In the genomic region with DNA sequence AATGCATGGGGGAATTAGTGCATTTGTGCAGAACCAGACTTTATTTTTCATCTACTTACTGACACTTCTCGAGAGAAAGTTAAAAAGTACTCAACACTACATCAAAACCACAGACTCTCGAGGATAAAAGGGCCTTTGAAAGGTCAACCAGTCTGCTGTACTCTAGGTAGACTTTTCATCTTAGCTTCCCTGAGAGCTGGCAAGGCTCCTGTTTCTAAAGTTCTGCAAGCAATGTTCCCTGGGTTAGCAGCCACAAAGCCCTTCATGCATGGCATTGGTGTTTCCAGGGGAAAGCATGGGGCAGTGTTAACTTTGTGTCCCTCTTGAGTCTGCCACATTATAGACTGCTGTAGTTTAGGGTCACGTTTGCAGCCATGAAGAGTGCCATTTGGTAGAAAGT, we compare ENCODE assay signal across 13 cellular contexts.
DNase-seq lines count a peak whose midpoint lies in the region; ATAC-seq and TF ChIP-seq lines count a peak whose summit lies in the region.
"Had no signal": no experiment of that assay in that cellular context is flagged by ENCODE, and none has a peak within 500 bp of the region (broad histone marks: within the 10 kb centered on the region; RNA-seq: fewer than 3 reads in every experiment).

No MANE protein-coding gene starts in this region.

- POLR2A ChIA-PET in IMR-90 (lab: Charles Lee; ENCODE audit: unreplicated experiment) = no interaction called here

- no peak overlapping the region for H3K4ac ChIP-seq in IMR-90 (ENCODE audit: low read depth, low read length)

- CTCF ChIA-PET in IMR-90 (lab: Yijun Ruan, JAX) = no interaction called here

- H2AK9ac ChIP-seq in IMR-90 (replicated peaks; ENCODE audit: low read depth, low read length, poor library complexity) = no peak overlapping the region

- in situ Hi-C loops in IMR-90 (cut with MboI; ENCODE audit: low sequenced_read_pairs) = no loop called here

- peaks cover 0 to 8% of the 10 kb centered on the region in 2 experiments; a peak in 1 of 4 replicates for H3K79me1 ChIP-seq in IMR-90 (ENCODE audit: low read depth in 1 of 2, low read length in 2 of 2)

- H2BK5ac ChIP-seq in IMR-90 (ENCODE audit: low read depth, low read length, poor library complexity, severe bottlenecking) = no peak overlapping the region

- DNase-seq in DMS79 (lab: John Stamatoyannopoulos, UW) = peak; percentile 62
- no peak for DNase-seq in IMR-90
- peak; percentile 37 for DNase-seq in choroid plexus epithelial cell (ENCODE audit: low read depth)
- DNase-seq in left lung = no peak
- DNase-seq in mucosa of descending colon = no peak
- DNase-seq in SW480 (ENCODE audit: low spot score) = no peak
- DNase-seq: C1 segment of cervical spinal cord; Calu3; CD4-positive, alpha-beta T cell; DMS 273 treated with DMSO at 0.1 percent for 48 hours had no signal

- H4K8ac ChIP-seq in IMR-90 (ENCODE audit: low read depth in 2 of 2, low read length in 2 of 2) = peak overlapping the region in 1 of 2 experiments; percentile 51; a peak in 1 of 4 replicates

- no peaks in the 10 kb centered on the region for H3K27me3 ChIP-seq in IMR-90 (ENCODE audit: control insufficient read depth, insufficient read depth, low read length)
- no peaks in the 10 kb centered on the region for H3K27me3 ChIP-seq in left lung

- H3K9me3 ChIP-seq in IMR-90 (ENCODE audit: control insufficient read depth, insufficient read depth, low read length) (peaks cover 5% of the 10 kb centered on the region; the same call in 1 of the 2 replicates), left lung (peaks cover 5 to 18% of the 10 kb centered on the region in 2 donors), mucosa of descending colon (peaks cover 6% of the 10 kb centered on the region)

- no TSS peak for BruUV-seq in IMR-90 (replicated peaks; lab: Mats Ljungman, UMichigan)

- TF ChIP-seq RAD21 in IMR-90 (IDR thresholded peaks at IDR 0.05; ENCODE audit: low read length) = no peak

- H4K91ac ChIP-seq in IMR-90 (ENCODE audit: insufficient read depth, low read depth, low read length) = 0 out of 2 replicates have a peak overlapping the region, but pooled peaks have one; percentile 3

- no peak overlapping the region for H3K9ac ChIP-seq in IMR-90 (ENCODE audit: low read depth, low read length)

- no peak overlapping the region for H3K14ac ChIP-seq in IMR-90 (replicated peaks; ENCODE audit: low read depth, low read length)

- peaks cover 24% of the 10 kb centered on the region for H3K4me1 ChIP-seq in IMR-90 (ENCODE audit: control insufficient read depth, insufficient read depth, low read length)
- H3K4me1 ChIP-seq in left lung = no peaks in the 10 kb centered on the region
- no peaks in the 10 kb centered on the region for H3K4me1 ChIP-seq in mucosa of descending colon (ENCODE audit: low read depth)

- H3K4me2 ChIP-seq in IMR-90 (ENCODE audit: low read depth, low read length) = no peak overlapping the region

- H3K23ac ChIP-seq in IMR-90 (ENCODE audit: low read depth, low read length) = no peak overlapping the region

- peaks cover 27% of the 10 kb centered on the region for H3K9me1 ChIP-seq in IMR-90 (ENCODE audit: insufficient read depth, low read length)

- H4K5ac ChIP-seq in IMR-90 (ENCODE audit: low read depth, low read length) = no peak overlapping the region

- H3K18ac ChIP-seq in IMR-90 (ENCODE audit: low read depth, low read length) = no peak overlapping the region

- TF ChIP-seq CTCF in IMR-90 (conservative IDR thresholded peaks at IDR 0.05; ENCODE audit: low read depth, low read length) (no peak), choroid plexus epithelial cell (conservative IDR thresholded peaks at IDR 0.05; ENCODE audit: low read depth, low read length) (no peak), left lung (IDR thresholded peaks at IDR 0.05) (no peak), mucosa of descending colon (IDR thresholded peaks at IDR 0.05) (no peak)

- no CpG with 5 or more reads among the region's 3 CpGs for WGBS in IMR-90 (ENCODE audit: extremely low coverage in 2 of 2, insufficient read length in 1 of 2), 2 experiments

- no peak overlapping the region for H2AK5ac ChIP-seq in IMR-90 (ENCODE audit: low read depth, low read length)

- H3K27ac ChIP-seq in IMR-90 (ENCODE audit: insufficient read depth, low read length) (no peak overlapping the region), left lung (no peak overlapping the region)

- H3K36me3 ChIP-seq in IMR-90 (ENCODE audit: control insufficient read depth, insufficient read depth, low read length) = no peaks in the 10 kb centered on the region
- no peaks in the 10 kb centered on the region for H3K36me3 ChIP-seq in left lung
- no peaks in the 10 kb centered on the region for H3K36me3 ChIP-seq in mucosa of descending colon (ENCODE audit: low read depth)

- no peaks in the 10 kb centered on the region for H4K20me1 ChIP-seq in IMR-90 (ENCODE audit: insufficient read depth, low read length)

- peak overlapping the region; percentile 62; the same call in 1 of the 2 replicates for H2BK120ac ChIP-seq in IMR-90 (ENCODE audit: low read depth, low read length)

- intact Hi-C loops in IMR-90 (cut with micrococcal nuclease) = no loop called here
- intact Hi-C loops in left lung (cut with DNase I) = no loop called here
- intact Hi-C loops in mucosa of descending colon (cut with DNase I, micrococcal nuclease) = no loop called here

- peak overlapping the region; percentile 9; the same call in 1 of the 3 replicates for H2BK15ac ChIP-seq in IMR-90 (ENCODE audit: low read depth, low read length)

- ATAC-seq in IMR-90 (ENCODE audit: low read depth) (no peak), left lung (peak; percentile 29), HG03159 (IDR thresholded peaks at IDR 0.05; ENCODE audit: unreplicated experiment) (no peak), mucosa of descending colon (no peak)
- ATAC-seq: HCT116 had no signal

- dilution Hi-C loops in IMR-90 (cut with HindIII; ENCODE audit: low sequenced_read_pairs, unreplicated experiment) = no loop called here

- no peak overlapping the region for H3K56ac ChIP-seq in IMR-90 (ENCODE audit: extremely low read depth, insufficient read depth, low read length)

- H2BK20ac ChIP-seq in IMR-90 (ENCODE audit: low read depth, low read length) = no peak overlapping the region; the same call in 1 of the 2 replicates

- H3K4me3 ChIP-seq in IMR-90 (ENCODE audit: insufficient read depth, low read depth, low read length) (no peak overlapping the region), choroid plexus epithelial cell (ENCODE audit: low read depth, low read length) (no peak overlapping the region), left lung (no peak overlapping the region), mucosa of descending colon (no peak overlapping the region)
- H3K4me3 ChIP-seq: GM23248 had no signal

- no peak overlapping the region for H2AFZ ChIP-seq in IMR-90 (replicated peaks; ENCODE audit: low read length, poor library complexity)
- H2AFZ ChIP-seq: GM23248 had no signal

- TF ChIP-seq POLR2A in IMR-90 (IDR thresholded peaks at IDR 0.05; ENCODE audit: low read depth, low read length) = no peak

TF ChIP-seq in IMR-90, 13 proteins besides CTCF, POLR2A, EP300 and RAD21:
- no peak for TF ChIP-seq USF2 (IDR thresholded peaks at IDR 0.05; ENCODE audit: low read depth, low read length)
- no peak for TF ChIP-seq ELK1 (IDR thresholded peaks at IDR 0.05; ENCODE audit: borderline replicate concordance, low read depth, low read length)
- TF ChIP-seq MXI1 (IDR thresholded peaks at IDR 0.05; ENCODE audit: borderline replicate concordance, low read depth, low read length) = no peak
- no peak for TF ChIP-seq CHD1 (IDR thresholded peaks at IDR 0.05; ENCODE audit: low read depth, low read length)
- TF ChIP-seq RFX5 (IDR thresholded peaks at IDR 0.05; ENCODE audit: low read depth, low read length) = no peak
- TF ChIP-seq NFE2L2 (IDR thresholded peaks at IDR 0.05; ENCODE audit: low read depth, low read length) = no peak
- no peak for TF ChIP-seq FOS (IDR thresholded peaks at IDR 0.05; ENCODE audit: low read depth, low read length)
- TF ChIP-seq CEBPB (IDR thresholded peaks at IDR 0.05; ENCODE audit: low read depth, low read length) = no peak
- no peak for TF ChIP-seq RCOR1 (IDR thresholded peaks at IDR 0.05; ENCODE audit: insufficient replicate concordance, low read length)
- TF ChIP-seq BHLHE40 (IDR thresholded peaks at IDR 0.05; ENCODE audit: low read depth, low read length) = no peak
- no peak for TF ChIP-seq SMC3 (IDR thresholded peaks at IDR 0.05; ENCODE audit: low read depth, low read length)
- TF ChIP-seq MAZ (IDR thresholded peaks at IDR 0.05; ENCODE audit: borderline replicate concordance, low read depth, low read length) = no peak
- TF ChIP-seq MAFK (IDR thresholded peaks at IDR 0.05; ENCODE audit: low read depth, low read length) = no peak

Comparison
In these comparisons a context has a peak if more than half of its experiments do, and no peak if none do; other contexts are left out.
1. DNase-seq: peak in DMS79 (single experiment) and choroid plexus epithelial cell (single experiment); none in IMR-90 (single experiment), left lung (0 of 2), mucosa of descending colon (0 of 3) and SW480 (single experiment).